Comparison of ENCODE assay signal across 1 cellular context in genomic region chr5:176658007-176658599, GRCh38.
A peak's percentile ranks its signal among the peaks of the same experiment; 100 is the strongest.
TF ChIP-seq lines count a peak whose summit lies in the region.

No MANE protein-coding gene starts in this region.

TF ChIP-seq in K562, 482 proteins besides CTCF, POLR2A, EP300 and RAD21:
- peak; percentile 92 for TF ChIP-seq ZBTB33 (CRISPR knock-in tag; IDR thresholded peaks at IDR 0.05)
- TF ChIP-seq ZNF75A (CRISPR knock-in tag; IDR thresholded peaks at IDR 0.05): no peak
- 0 out of 2 replicates have a peak, but pooled peaks have one; percentile 64 for TF ChIP-seq SREBF2 (CRISPR knock-in tag; IDR thresholded peaks at IDR 0.05)
- TF ChIP-seq SPI1 (IDR thresholded peaks at IDR 0.05; ENCODE audit: borderline replicate concordance, low read depth, low read length): peak; percentile 4; the same call in 1 of the 2 replicates
- no peak for TF ChIP-seq ZNF609 (CRISPR knock-in tag; IDR thresholded peaks at IDR 0.05; ENCODE audit: borderline replicate concordance)
- no peak for TF ChIP-seq HNRNPLL (IDR thresholded peaks at IDR 0.05; ENCODE audit: low read depth, low read length, poor library complexity, severe bottlenecking)
- 0 out of 2 replicates have a peak, but pooled peaks have one; percentile 32 for TF ChIP-seq DEAF1 (CRISPR knock-in tag; IDR thresholded peaks at IDR 0.05)
- TF ChIP-seq CREM (IDR thresholded peaks at IDR 0.05; ENCODE audit: low read depth): peak; percentile 27; the same call in 1 of the 2 replicates
- peak; percentile 69 for TF ChIP-seq SMC3 (conservative IDR thresholded peaks at IDR 0.05; ENCODE audit: insufficient read depth, low read depth, low read length)
- TF ChIP-seq STAG1 (CRISPR knock-in tag; IDR thresholded peaks at IDR 0.05; ENCODE audit: borderline replicate concordance): peak; percentile 91
- 0 out of 2 replicates have a peak, but pooled peaks have one; percentile 33 for TF ChIP-seq CTBP1 (IDR thresholded peaks at IDR 0.05; ENCODE audit: borderline replicate concordance)
TF ChIP-seq in K562: peak in this region for 8.
